In genomic region chr3:172709776-172710708, GRCh38 we compare ENCODE assay signal across 8 cellular contexts. TPM values are rescaled to one million over a fixed set of nuclear protein-coding genes. Genes with fewer than 3 reads are reported as not detected.
A peak's percentile ranks its signal among the peaks of the same experiment; 100 is the strongest.
DNase-seq lines count a peak whose midpoint lies in the region; ATAC-seq lines count a peak whose summit lies in the region.

No MANE protein-coding gene starts in this region.

- peaks cover 26% of the 10 kb centered on the region for H3F3A ChIP-seq in GM23248 (ENCODE audit: insufficient read depth)

- H3K4me3 ChIP-seq in GM23248 = peak overlapping the region; percentile 89
- H3K4me3 ChIP-seq in right cardiac atrium (ENCODE audit: low read length) = peak overlapping the region; percentile 89

- intact Hi-C loops in right cardiac atrium (cut with DNase I) = loop anchor here in 2 of 4 donors (5.0 kb wide), 1 partner anchor 38 kb away; no protein-coding TSS in a partner anchor
- intact Hi-C loops in posterior cingulate gyrus (cut with DNase I) = loop anchor here (2.0 to 5.0 kb wide), 2 partner anchors 33 to 41 kb away; partner anchors contain the start of gene ECT2

- H3K27me3 ChIP-seq in GM23248 (replicated peaks; ENCODE audit: insufficient read depth) (no peaks in the 10 kb centered on the region), right cardiac atrium (ENCODE audit: control insufficient read depth, insufficient read depth) (no peaks in the 10 kb centered on the region)

- H3K4me1 ChIP-seq in GM23248 (ENCODE audit: insufficient read depth) (peaks cover 30% of the 10 kb centered on the region), right cardiac atrium (ENCODE audit: control insufficient read depth, insufficient read depth, low read length) (no peaks in the 10 kb centered on the region)

- H3K36me3 ChIP-seq in GM23248 (ENCODE audit: low read depth) = no peaks in the 10 kb centered on the region

- WGBS in GM23248 (ENCODE audit: low coverage in 1 of 2, low lambda C conversion rate in 2 of 2, missing lambda C conversion rate in 2 of 2), 2 experiments = 0 to 2% methylated on average over 21 of the region's 21 CpGs
- 2% methylated on average over 21 of the region's 21 CpGs for WGBS in right cardiac atrium

- peak overlapping the region; percentile 93 for H3K27ac ChIP-seq in GM23248
- H3K27ac ChIP-seq in right cardiac atrium (ENCODE audit: low read length) = peak overlapping the region; percentile 99

- peak; percentile 60 to 73 for ATAC-seq in right cardiac atrium

- no peaks in the 10 kb centered on the region for H4K20me1 ChIP-seq in GM23248 (ENCODE audit: insufficient read depth)

- H3K9me2 ChIP-seq in GM23248 (ENCODE audit: insufficient read depth) = no peaks in the 10 kb centered on the region

- peak overlapping the region; percentile 82 for H3K4me2 ChIP-seq in GM23248 (ENCODE audit: unreplicated experiment)

- peak overlapping the region; percentile 80 for H2AFZ ChIP-seq in GM23248

- DNase-seq in DMS 273 treated with DMSO at 0.1 percent for 48 hours (lab: John Stamatoyannopoulos, UW) = peak; percentile 58
- DNase-seq in GM23248 = peak; percentile 77
- DNase-seq in NCI-H748 (lab: John Stamatoyannopoulos, UW; ENCODE audit: unreplicated experiment) = peak; percentile 35
- DNase-seq in anterior cingulate cortex (lab: John Stamatoyannopoulos, UW) = peak in 34 of 58 donors; percentile 6 to 58 (median 20)
- peak; percentile 49 to 79 (median 75) for DNase-seq in right cardiac atrium
- peak; percentile 17 to 89 (median 30) for DNase-seq in posterior cingulate gyrus
- no peak for DNase-seq in epidermal melanocyte (ENCODE audit: insufficient read length, low spot score)
- no peak for DNase-seq in activated CD4-positive, CD25-positive, alpha-beta regulatory T cell treated with anti-CD3 and anti-CD28 coated beads, Interleukin-2, amount 50 U/mL, for 72 hours

- peak overlapping the region; percentile 90 for H3K9ac ChIP-seq in GM23248

- in situ Hi-C loops in GM23248 (cut with MboI) = no loop called here

- H3K9me3 ChIP-seq in GM23248 (ENCODE audit: low read depth) = no peaks in the 10 kb centered on the region
- H3K9me3 ChIP-seq in right cardiac atrium (ENCODE audit: control insufficient read depth, low read length) = no peaks in the 10 kb centered on the region

- peaks cover 49% of the 10 kb centered on the region for H3K79me2 ChIP-seq in GM23248 (ENCODE audit: insufficient read depth)

RNA-seq across cellular contexts. Expression of gene NCEH1, which starts 0.8 kb away (rescaled TPM):
- total RNA-seq in GM23248 (2014; rRNA removed; shearing (Covaris generic)) = 13.5 and 16.5 TPM in 2 replicates
- polyA plus RNA-seq in GM23248 (2016; fragmentation: Nextera tagmentation; extraction: Ambion mirVana) (18.4 and 19.5 TPM in 2 replicates), right cardiac atrium (13.0 TPM)
- total RNA-seq in right cardiac atrium = 10 to 100 TPM; 25.4 to 39.4 (median 28.1) TPM

RNA-seq across cellular contexts. Expression of gene ECT2, which starts 40.5 kb away (rescaled TPM):
- total RNA-seq in GM23248 (2014; rRNA removed; shearing (Covaris generic)) = 28.3 and 43.4 TPM in 2 replicates
- polyA plus RNA-seq in GM23248 (2016; fragmentation: Nextera tagmentation; extraction: Ambion mirVana) = 22.7 and 23.2 TPM in 2 replicates
- total RNA-seq in right cardiac atrium = 1 to 10 TPM; 5.0 to 5.6 (median 5.3) TPM
- 1.6 TPM for polyA plus RNA-seq in right cardiac atrium

Comparison
In these comparisons a context has a peak if more than half of its experiments do, and no peak if none do; other contexts are left out.
1. DNase-seq: peak in DMS 273 treated with DMSO at 0.1 percent for 48 hours (single experiment), GM23248 (single experiment), NCI-H748 (single experiment), anterior cingulate cortex (34 of 58), right cardiac atrium (3 of 3) and posterior cingulate gyrus (10 of 10); none in epidermal melanocyte (single experiment) and activated CD4-positive, CD25-positive, alpha-beta regulatory T cell treated with anti-CD3 and anti-CD28 coated beads, Interleukin-2, amount 50 U/mL, for 72 hours (single experiment).